8 cellular contexts compared by ENCODE assay signal in the genomic region with DNA sequence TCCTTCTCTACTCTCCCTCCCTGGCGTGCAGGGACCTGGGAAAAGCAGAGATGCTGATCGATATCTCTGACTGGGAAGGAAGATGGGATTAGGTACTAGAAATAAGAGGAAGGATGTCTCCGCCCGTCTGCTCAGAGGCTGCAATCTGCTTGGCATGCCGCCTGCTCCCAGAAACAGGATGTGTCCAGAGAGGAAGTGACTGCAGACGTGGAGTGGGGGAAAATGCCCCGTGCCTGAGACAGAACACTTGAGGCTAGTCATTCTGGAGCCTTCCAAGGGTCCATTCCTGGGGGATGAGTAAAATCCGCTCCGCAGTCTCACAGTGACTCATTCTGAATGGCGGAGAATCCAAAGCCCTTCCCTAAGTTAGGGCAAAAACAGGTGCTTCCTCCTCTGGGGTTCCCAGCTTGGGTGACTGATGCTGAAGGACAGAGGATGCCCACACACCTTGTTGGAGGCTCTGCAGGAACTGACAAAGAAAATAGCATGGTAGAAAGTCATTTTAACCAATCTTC. TPM values are rescaled to one million over a fixed set of nuclear protein-coding genes. Genes with fewer than 3 reads are reported as not detected.
DNase-seq lines count a peak whose midpoint lies in the region; ATAC-seq and TF ChIP-seq lines count a peak whose summit lies in the region.

No MANE protein-coding gene starts in this region.

- H3K79me2 ChIP-seq in ACC112 (ENCODE audit: control insufficient read depth, insufficient read depth, low read length, unreplicated experiment) (no peaks in the 10 kb centered on the region), Karpas-422 (ENCODE audit: low read length) (no peaks in the 10 kb centered on the region)

- H3K27me3 ChIP-seq in ACC112 (ENCODE audit: insufficient read depth, low read length) (no peaks in the 10 kb centered on the region), HL-60 (ENCODE audit: insufficient read depth, poor library complexity, severe bottlenecking) (no peaks in the 10 kb centered on the region), cardiac muscle cell (no peaks in the 10 kb centered on the region), Karpas-422 (ENCODE audit: low read length) (no peaks in the 10 kb centered on the region)

- H3K9ac ChIP-seq in Karpas-422 (ENCODE audit: low read length), result no peak overlapping the region

- no peaks in the 10 kb centered on the region for H3K9me2 ChIP-seq in Karpas-422 (replicated peaks; ENCODE audit: insufficient read depth, low read length)

- peak overlapping the region; percentile 63 for H3K4me3 ChIP-seq in ACC112 (ENCODE audit: low read depth, low read length)
- no peak overlapping the region for H3K4me3 ChIP-seq in HL-60 (replicated peaks; ENCODE audit: insufficient read depth, low read length)
- H3K4me3 ChIP-seq in cardiac muscle cell, result no peak overlapping the region
- H3K4me3 ChIP-seq in Karpas-422 (ENCODE audit: low read length), result no peak overlapping the region

- no peak overlapping the region for H3K4me2 ChIP-seq in Karpas-422 (ENCODE audit: low read depth, low read length, poor library complexity, severe bottlenecking)

- no peak for TF ChIP-seq CTCF in HL-60 (IDR thresholded peaks at IDR 0.05; ENCODE audit: insufficient read depth, low read length)
- TF ChIP-seq CTCF in VCaP (conservative IDR thresholded peaks at IDR 0.05), result no peak
- TF ChIP-seq CTCF in cardiac muscle cell (IDR thresholded peaks at IDR 0.05; ENCODE audit: low read depth, low read length), result no peak

- H2AFZ ChIP-seq in ACC112 (ENCODE audit: low read length, unreplicated experiment), result peak overlapping the region; percentile 62
- no peak overlapping the region for H2AFZ ChIP-seq in Karpas-422 (ENCODE audit: low read length)

- ATAC-seq in GM21447 (IDR thresholded peaks at IDR 0.05; ENCODE audit: unreplicated experiment), result no peak

- H3K9me3 ChIP-seq in cardiac muscle cell (ENCODE audit: low read depth), result no peaks in the 10 kb centered on the region
- H3K9me3 ChIP-seq in Karpas-422 (ENCODE audit: low read length), result no peaks in the 10 kb centered on the region

- peaks cover 33% of the 10 kb centered on the region for H3K4me1 ChIP-seq in ACC112 (ENCODE audit: control insufficient read depth, insufficient read depth, low read length, unreplicated experiment)
- peaks cover 9% of the 10 kb centered on the region for H3K4me1 ChIP-seq in cardiac muscle cell (ENCODE audit: low read depth)
- peaks cover 9% of the 10 kb centered on the region for H3K4me1 ChIP-seq in Karpas-422 (ENCODE audit: low read length)

- H3K27ac ChIP-seq in ACC112 (ENCODE audit: low read depth, low read length), result peak overlapping the region; percentile 95
- no peak overlapping the region for H3K27ac ChIP-seq in HL-60 (replicated peaks)
- H3K27ac ChIP-seq in VCaP, result peak overlapping the region; percentile 82
- H3K27ac ChIP-seq in cardiac muscle cell, result no peak overlapping the region
- H3K27ac ChIP-seq in Karpas-422 (ENCODE audit: low read length), result no peak overlapping the region

- H4K20me1 ChIP-seq in Karpas-422 (ENCODE audit: insufficient read depth, low read depth, low read length), result no peaks in the 10 kb centered on the region

- DNase-seq in HL-60 (ENCODE audit: low read depth in 1 of 2, low spot score in 1 of 2), result peak; percentile 49 to 87
- peak; percentile 21 to 98 for DNase-seq in cardiac muscle cell (ENCODE audit: low read depth in 1 of 2, low spot score in 1 of 2)
- peak; percentile 97 for DNase-seq in renal cortical epithelial cell (ENCODE audit: low read depth)
- DNase-seq in Karpas-422, result no peak
- DNase-seq in NCI-H524 treated with DMSO at 0.1 percent for 48 hours (lab: John Stamatoyannopoulos, UW), result no peak

- H3K36me3 ChIP-seq in ACC112 (ENCODE audit: insufficient read depth, low read length) (no peaks in the 10 kb centered on the region), cardiac muscle cell (no peaks in the 10 kb centered on the region), Karpas-422 (ENCODE audit: insufficient read depth, low read length) (no peaks in the 10 kb centered on the region)

RNA-seq across cellular contexts. Expression of gene SMURF2, which starts 45.0 kb away (rescaled TPM):
- total RNA-seq in cardiac muscle cell (16.4 and 22.2 TPM in 2 replicates), renal cortical epithelial cell (77.1 and 92.9 TPM in 2 replicates)
- 13.2 and 17.5 TPM in 2 replicates for polyA plus RNA-seq in cardiac muscle cell
- total RNA-seq in Karpas-422 (2014; rRNA removed; shearing (Covaris generic); ENCODE audit: low replicate concordance), result 6.1 and 8.0 TPM in 2 replicates

Comparison
In these comparisons a context has a peak if more than half of its experiments do, and no peak if none do; other contexts are left out.
1. H3K27ac ChIP-seq: peak in ACC112 (single experiment) and VCaP (single experiment); none in HL-60 (single experiment), cardiac muscle cell (single experiment) and Karpas-422 (single experiment).
2. DNase-seq: peak in HL-60 (2 of 2), cardiac muscle cell (2 of 2) and renal cortical epithelial cell (single experiment); none in Karpas-422 (single experiment) and NCI-H524 treated with DMSO at 0.1 percent for 48 hours (single experiment).